In the genomic region with DNA sequence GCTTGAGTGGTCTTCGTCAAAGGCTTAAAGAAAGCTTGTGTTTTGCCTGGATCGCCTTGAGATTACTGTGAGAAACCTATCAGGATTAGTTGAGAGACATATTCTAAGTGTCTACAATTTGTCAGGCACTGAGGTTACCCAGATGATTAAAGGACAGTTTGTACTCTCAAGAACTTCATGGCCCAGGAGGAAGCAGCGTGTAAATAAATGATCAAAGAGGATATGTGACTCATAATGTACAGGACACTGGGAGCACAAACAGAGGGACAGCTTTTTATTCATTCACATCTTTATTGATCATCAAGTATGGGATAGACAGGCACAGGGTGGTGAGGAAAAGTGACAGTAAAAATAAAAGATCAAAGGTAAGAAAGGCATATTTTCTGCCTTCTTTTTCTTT, we compare ENCODE assay signal across 21 cellular contexts.
DNase-seq lines count a peak whose midpoint lies in the region; FAIRE-seq and TF ChIP-seq lines count a peak whose summit lies in the region.
"Had no signal": no experiment of that assay in that cellular context is flagged by ENCODE, and none has a peak within 500 bp of the region (broad histone marks: within the 10 kb centered on the region; RNA-seq: fewer than 3 reads in every experiment).

No MANE protein-coding gene starts in this region.

- FAIRE-seq in kidney (lab: Jason Lieb, UNC), result no peak
- FAIRE-seq: H54 had no signal

- H3K27ac ChIP-seq in mesodermal cell (ENCODE audit: low read depth, low read length, severe bottlenecking), result peak overlapping the region; percentile 23
- no peak overlapping the region for H3K27ac ChIP-seq in kidney (ENCODE audit: low read depth in 2 of 2, low read length in 2 of 2)
- H3K27ac ChIP-seq: coronary artery, SJCRH30, vagina had no signal

- H3K9ac ChIP-seq in kidney (ENCODE audit: low read length in 2 of 2), result no peak overlapping the region

- H3K9me3 ChIP-seq in mesodermal cell (ENCODE audit: control insufficient read depth, low read length) (no peaks in the 10 kb centered on the region), kidney (ENCODE audit: control insufficient read depth in 1 of 2, low read length in 2 of 2) (no peaks in the 10 kb centered on the region)
- H3K9me3 ChIP-seq: SJCRH30, vagina had no signal

- DNase-seq in Caki2 (ENCODE audit: low read depth), result peak; percentile 8
- DNase-seq in NCI-H146 treated with DMSO at 0.1 percent for 48 hours (lab: John Stamatoyannopoulos, UW; ENCODE audit: unreplicated experiment), result peak; percentile 80
- peak; percentile 43 for DNase-seq in dermis blood vessel endothelial cell
- no peak for DNase-seq in dedifferentiated amniotic fluid mesenchymal stem cell (ENCODE audit: extremely low spot score)
- no peak for DNase-seq in stimulated activated CD4-positive, alpha-beta T cell treated with anti-CD3 and anti-CD28 coated beads, Interleukin-4, amount 100 ng/mL, for 1 hour
- DNase-seq in germinal center (ENCODE audit: low spot score), result no peak
- DNase-seq in kidney, result no peak
- DNase-seq: activated CD4-positive, alpha-beta T cell treated with anti-CD3 and anti-CD28 coated beads, Interleukin-2, amount 10 ng/mL, durations not matched to agents 7 days and 5 days; activated naive CD4-positive, alpha-beta T cell treated with Interleukin-2 at 50 U/mL for 16 hours; CD4-positive, alpha-beta T cell; erythroblast; immature natural killer cell; NCI-H1105; NCI-H226; right cardiac atrium; SJCRH30; stimulated activated CD4-positive, alpha-beta T cell treated with anti-CD3 and anti-CD28 coated beads, Interleukin-1b, Interleukin-23, amount 100 ng/mL, for 48 hours had no signal

- H3K36me3 ChIP-seq in mesodermal cell (ENCODE audit: control insufficient read depth, insufficient read depth, low read length), result no peaks in the 10 kb centered on the region
- H3K36me3 ChIP-seq in kidney (ENCODE audit: control insufficient read depth in 1 of 2, insufficient read depth in 2 of 2, low read length in 2 of 2), result no peaks in the 10 kb centered on the region
- H3K36me3 ChIP-seq: SJCRH30, vagina had no signal

- 87% methylated on average over 2 of the region's 3 CpGs; no CpG with 5 or more reads in 1 of the 2 experiments for WGBS in mesodermal cell (ENCODE audit: insufficient coverage in 2 of 2), 2 experiments

- H3K4me3 ChIP-seq in mesodermal cell (ENCODE audit: extremely low read depth, insufficient read depth, low read length, poor library complexity, severe bottlenecking) (no peak overlapping the region), kidney (ENCODE audit: low read length in 2 of 2) (no peak overlapping the region)
- H3K4me3 ChIP-seq: coronary artery, SJCRH30, vagina had no signal

- intact Hi-C loops in kidney (cut with DNase I), result no loop called here

- in situ Hi-C loops in Caki2 (cut with HindIII; ENCODE audit: low pct_unique_long_range_greater_than_20kb, low sequenced_read_pairs), result no loop called here

- H3K4me1 ChIP-seq in mesodermal cell (ENCODE audit: control insufficient read depth, insufficient read depth, low read length, poor library complexity, severe bottlenecking), result no peaks in the 10 kb centered on the region
- no peaks in the 10 kb centered on the region for H3K4me1 ChIP-seq in kidney (ENCODE audit: control insufficient read depth in 1 of 2, insufficient read depth in 1 of 2, low read depth in 1 of 2, low read length in 2 of 2)
- H3K4me1 ChIP-seq: SJCRH30, vagina had no signal

- TF ChIP-seq CTCF in kidney (IDR thresholded peaks at IDR 0.05; ENCODE audit: borderline replicate concordance, extremely low read depth, insufficient read depth), result no peak

Comparison
In these comparisons a context has a peak if more than half of its experiments do, and no peak if none do; other contexts are left out.
1. DNase-seq: peak in Caki2 (single experiment), NCI-H146 treated with DMSO at 0.1 percent for 48 hours (single experiment) and dermis blood vessel endothelial cell (single experiment); none in dedifferentiated amniotic fluid mesenchymal stem cell (single experiment), stimulated activated CD4-positive, alpha-beta T cell treated with anti-CD3 and anti-CD28 coated beads, Interleukin-4, amount 100 ng/mL, for 1 hour (single experiment), germinal center (single experiment) and kidney (single experiment).